1 cellular context compared by ENCODE assay signal in the genomic region with DNA sequence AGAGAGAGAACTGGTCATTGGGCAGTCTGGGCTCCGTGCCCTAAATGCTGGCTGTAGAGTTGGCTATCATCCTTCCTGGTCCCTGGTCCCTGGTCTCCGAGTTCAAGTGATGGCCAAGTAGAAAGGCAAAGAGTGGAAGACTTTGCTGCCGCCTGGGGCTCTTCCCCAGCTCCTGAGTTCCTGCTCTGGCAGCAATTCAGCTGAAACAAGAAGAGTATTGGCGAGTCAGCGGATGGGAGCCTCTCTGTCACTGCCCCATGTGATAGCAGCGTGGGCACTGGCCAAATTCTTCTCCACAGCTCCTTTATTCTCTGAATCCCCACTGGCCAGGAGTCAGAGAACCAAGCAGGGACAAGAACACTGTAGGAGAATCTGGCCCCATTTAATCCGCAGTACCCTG.
TF ChIP-seq lines count a peak whose summit lies in the region.

No MANE protein-coding gene starts in this region.

TF ChIP-seq in HepG2, 621 proteins besides CTCF, POLR2A, EP300 and RAD21 (continued from another document):
- TF ChIP-seq, protein P1, sequence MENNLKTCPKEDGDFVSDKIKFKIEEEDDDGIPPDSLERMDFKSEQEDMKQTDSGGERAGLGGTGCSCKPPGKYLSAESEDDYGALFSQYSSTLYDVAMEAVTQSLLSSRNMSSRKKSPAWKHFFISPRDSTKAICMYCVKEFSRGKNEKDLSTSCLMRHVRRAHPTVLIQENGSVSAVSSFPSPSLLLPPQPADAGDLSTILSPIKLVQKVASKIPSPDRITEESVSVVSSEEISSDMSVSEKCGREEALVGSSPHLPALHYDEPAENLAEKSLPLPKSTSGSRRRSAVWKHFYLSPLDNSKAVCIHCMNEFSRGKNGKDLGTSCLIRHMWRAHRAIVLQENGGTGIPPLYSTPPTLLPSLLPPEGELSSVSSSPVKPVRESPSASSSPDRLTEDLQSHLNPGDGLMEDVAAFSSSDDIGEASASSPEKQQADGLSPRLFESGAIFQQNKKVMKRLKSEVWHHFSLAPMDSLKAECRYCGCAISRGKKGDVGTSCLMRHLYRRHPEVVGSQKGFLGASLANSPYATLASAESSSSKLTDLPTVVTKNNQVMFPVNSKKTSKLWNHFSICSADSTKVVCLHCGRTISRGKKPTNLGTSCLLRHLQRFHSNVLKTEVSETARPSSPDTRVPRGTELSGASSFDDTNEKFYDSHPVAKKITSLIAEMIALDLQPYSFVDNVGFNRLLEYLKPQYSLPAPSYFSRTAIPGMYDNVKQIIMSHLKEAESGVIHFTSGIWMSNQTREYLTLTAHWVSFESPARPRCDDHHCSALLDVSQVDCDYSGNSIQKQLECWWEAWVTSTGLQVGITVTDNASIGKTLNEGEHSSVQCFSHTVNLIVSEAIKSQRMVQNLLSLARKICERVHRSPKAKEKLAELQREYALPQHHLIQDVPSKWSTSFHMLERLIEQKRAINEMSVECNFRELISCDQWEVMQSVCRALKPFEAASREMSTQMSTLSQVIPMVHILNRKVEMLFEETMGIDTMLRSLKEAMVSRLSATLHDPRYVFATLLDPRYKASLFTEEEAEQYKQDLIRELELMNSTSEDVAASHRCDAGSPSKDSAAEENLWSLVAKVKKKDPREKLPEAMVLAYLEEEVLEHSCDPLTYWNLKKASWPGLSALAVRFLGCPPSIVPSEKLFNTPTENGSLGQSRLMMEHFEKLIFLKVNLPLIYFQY (CRISPR knock-in tag; IDR thresholded peaks at IDR 0.05; ENCODE audit: borderline replicate concordance): no peak
- no peak for TF ChIP-seq CHD2 (IDR thresholded peaks at IDR 0.05; ENCODE audit: low read depth, low read length)
- TF ChIP-seq XBP1 (CRISPR knock-in tag; IDR thresholded peaks at IDR 0.05): no peak
- no peak for TF ChIP-seq ZSCAN31 (CRISPR knock-in tag; IDR thresholded peaks at IDR 0.05; ENCODE audit: low read depth)
- TF ChIP-seq, protein P2, sequence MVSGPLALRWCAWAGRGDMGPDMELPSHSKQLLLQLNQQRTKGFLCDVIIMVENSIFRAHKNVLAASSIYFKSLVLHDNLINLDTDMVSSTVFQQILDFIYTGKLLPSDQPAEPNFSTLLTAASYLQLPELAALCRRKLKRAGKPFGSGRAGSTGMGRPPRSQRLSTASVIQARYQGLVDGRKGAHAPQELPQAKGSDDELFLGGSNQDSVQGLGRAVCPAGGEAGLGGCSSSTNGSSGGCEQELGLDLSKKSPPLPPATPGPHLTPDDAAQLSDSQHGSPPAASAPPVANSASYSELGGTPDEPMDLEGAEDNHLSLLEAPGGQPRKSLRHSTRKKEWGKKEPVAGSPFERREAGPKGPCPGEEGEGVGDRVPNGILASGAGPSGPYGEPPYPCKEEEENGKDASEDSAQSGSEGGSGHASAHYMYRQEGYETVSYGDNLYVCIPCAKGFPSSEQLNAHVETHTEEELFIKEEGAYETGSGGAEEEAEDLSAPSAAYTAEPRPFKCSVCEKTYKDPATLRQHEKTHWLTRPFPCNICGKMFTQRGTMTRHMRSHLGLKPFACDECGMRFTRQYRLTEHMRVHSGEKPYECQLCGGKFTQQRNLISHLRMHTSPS (CRISPR knock-in tag; IDR thresholded peaks at IDR 0.05; ENCODE audit: low read depth): no peak
- TF ChIP-seq, protein P3, sequence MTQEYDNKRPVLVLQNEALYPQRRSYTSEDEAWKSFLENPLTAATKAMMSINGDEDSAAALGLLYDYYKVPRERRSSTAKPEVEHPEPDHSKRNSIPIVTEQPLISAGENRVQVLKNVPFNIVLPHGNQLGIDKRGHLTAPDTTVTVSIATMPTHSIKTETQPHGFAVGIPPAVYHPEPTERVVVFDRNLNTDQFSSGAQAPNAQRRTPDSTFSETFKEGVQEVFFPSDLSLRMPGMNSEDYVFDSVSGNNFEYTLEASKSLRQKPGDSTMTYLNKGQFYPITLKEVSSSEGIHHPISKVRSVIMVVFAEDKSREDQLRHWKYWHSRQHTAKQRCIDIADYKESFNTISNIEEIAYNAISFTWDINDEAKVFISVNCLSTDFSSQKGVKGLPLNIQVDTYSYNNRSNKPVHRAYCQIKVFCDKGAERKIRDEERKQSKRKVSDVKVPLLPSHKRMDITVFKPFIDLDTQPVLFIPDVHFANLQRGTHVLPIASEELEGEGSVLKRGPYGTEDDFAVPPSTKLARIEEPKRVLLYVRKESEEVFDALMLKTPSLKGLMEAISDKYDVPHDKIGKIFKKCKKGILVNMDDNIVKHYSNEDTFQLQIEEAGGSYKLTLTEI (CRISPR knock-in tag; conservative IDR thresholded peaks at IDR 0.05): no peak
- TF ChIP-seq, protein P4, sequence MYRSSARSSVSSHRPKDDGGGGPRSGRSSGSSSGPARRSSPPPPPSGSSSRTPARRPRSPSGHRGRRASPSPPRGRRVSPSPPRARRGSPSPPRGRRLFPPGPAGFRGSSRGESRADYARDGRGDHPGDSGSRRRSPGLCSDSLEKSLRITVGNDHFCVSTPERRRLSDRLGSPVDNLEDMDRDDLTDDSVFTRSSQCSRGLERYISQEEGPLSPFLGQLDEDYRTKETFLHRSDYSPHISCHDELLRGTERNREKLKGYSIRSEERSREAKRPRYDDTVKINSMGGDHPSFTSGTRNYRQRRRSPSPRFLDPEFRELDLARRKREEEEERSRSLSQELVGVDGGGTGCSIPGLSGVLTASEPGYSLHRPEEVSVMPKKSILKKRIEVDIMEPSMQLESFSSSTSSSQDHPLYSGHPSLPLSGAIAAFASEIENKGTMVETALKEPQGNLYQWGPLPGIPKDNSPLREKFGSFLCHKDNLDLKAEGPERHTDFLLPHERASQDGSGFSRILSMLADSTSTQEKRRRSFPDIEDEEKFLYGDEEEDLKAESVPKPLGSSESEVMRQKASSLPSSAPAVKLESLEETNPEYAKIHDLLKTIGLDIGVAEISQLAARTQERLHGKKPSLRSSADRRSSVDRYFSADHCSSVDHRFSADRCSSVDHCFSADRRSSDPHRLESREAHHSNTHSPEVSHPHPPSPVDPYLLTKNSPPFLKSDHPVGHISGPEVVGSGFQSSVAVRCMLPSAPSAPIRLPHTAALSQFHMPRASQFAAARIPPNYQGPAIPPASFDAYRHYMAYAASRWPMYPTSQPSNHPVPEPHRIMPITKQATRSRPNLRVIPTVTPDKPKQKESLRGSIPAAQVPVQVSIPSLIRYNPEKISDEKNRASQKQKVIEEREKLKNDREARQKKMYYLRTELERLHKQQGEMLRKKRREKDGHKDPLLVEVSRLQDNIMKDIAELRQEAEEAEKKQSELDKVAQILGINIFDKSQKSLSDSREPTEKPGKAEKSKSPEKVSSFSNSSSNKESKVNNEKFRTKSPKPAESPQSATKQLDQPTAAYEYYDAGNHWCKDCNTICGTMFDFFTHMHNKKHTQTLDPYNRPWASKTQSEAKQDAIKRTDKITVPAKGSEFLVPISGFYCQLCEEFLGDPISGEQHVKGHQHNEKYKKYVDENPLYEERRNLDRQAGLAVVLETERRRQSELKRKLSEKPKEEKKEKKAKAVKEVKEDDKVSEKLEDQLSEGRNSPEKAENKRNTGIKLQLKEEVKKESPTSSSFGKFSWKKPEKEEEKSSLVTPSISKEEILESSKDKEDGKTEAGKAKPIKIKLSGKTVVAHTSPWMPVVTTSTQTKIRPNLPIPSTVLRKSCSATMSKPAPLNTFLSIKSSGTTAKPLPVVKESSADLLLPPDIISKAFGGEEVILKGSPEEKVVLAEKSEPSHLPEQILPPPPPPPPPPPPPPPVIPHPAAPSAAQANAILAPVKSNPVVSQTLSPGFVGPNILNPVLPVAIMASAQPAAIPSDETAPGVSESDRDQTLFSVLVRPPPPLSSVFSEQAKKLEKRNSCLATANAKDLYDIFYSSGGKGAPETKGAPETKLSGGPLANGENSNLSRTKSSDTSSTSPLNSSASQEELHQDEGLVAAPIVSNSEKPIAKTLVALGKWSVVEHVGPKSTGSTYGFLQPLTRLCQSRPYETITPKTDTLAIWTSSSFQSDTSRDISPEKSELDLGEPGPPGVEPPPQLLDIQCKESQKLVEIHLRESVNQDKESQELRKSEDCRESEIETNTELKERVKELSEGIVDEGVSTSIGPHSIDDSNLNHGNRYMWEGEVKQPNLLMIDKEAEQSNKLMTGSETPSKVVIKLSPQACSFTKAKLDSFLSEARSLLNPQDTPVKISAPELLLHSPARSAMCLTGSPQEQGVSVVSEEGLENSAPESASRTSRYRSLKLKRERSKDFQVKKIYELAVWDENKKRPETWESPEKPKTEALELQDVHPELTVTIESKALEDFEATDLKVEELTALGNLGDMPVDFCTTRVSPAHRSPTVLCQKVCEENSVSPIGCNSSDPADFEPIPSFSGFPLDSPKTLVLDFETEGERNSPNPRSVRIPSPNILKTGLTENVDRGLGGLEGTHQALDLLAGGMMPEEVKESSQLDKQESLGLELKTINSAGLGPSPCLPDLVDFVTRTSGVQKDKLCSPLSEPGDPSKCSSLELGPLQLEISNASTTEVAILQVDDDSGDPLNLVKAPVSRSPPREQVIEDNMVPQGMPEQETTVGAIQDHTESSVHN (CRISPR knock-in tag; IDR thresholded peaks at IDR 0.05): no peak
- no peak for TF ChIP-seq RNF2 (conservative IDR thresholded peaks at IDR 0.05; ENCODE audit: low read depth)
- TF ChIP-seq ZNF441 (CRISPR knock-in tag; IDR thresholded peaks at IDR 0.05; ENCODE audit: borderline replicate concordance): no peak
- TF ChIP-seq ZNF496 (CRISPR knock-in tag; IDR thresholded peaks at IDR 0.05; ENCODE audit: insufficient replicate concordance): no peak
- TF ChIP-seq, protein P5, sequence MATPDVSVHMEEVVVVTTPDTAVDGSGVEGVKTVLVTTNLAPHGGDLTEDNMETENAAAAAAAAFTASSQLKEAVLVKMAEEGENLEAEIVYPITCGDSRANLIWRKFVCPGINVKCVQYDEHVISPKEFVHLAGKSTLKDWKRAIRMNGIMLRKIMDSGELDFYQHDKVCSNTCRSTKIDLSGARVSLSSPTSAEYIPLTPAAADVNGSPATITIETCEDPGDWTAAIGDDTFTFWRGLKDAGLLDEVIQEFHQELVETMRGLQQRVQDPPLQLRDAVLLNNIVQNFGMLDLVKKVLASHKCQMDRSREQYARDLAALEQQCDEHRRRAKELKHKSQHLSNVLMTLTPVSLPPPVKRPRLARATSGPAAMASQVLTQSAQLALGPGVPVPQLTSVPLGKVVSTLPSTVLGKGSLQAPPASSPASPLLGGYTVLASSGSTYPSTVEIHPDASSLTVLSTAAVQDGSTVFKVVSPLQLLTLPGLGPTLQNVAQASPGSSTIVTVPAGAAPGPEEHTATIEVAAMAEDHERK (CRISPR knock-in tag; IDR thresholded peaks at IDR 0.05; ENCODE audit: low read depth): no peak
- no peak for TF ChIP-seq MEF2D (CRISPR knock-in tag; IDR thresholded peaks at IDR 0.05)
TF ChIP-seq in HepG2: peak in this region for 0.
